In the genomic region with DNA sequence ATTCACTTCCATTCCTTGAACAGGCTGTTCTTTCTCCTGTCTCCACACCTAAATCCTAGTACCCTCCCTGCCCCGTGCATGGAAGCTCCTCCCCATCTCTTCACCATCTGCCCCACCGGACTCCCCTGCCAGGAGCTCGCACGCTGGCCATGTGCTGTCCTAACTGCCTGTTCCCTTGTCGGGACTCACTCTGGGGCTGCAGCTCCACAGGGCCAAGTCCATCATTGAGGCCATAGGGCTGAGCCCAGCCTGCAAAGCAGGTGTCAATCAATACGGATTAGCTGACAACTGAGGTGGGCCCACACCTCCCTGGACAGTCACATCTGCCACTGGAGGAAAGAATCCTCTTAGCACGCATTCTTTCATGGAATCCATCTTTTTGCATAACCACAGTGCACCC, we compare ENCODE assay signal across 36 cellular contexts. TPM values are rescaled to one million over a fixed set of nuclear protein-coding genes. Genes with fewer than 3 reads are reported as not detected.
"Had no signal": no experiment of that assay in that cellular context is flagged by ENCODE, and none has a peak within 500 bp of the region (broad histone marks: within the 10 kb centered on the region; RNA-seq: fewer than 3 reads in every experiment).

No MANE protein-coding gene starts in this region.

- H3K27me3 ChIP-seq: adrenal gland, breast epithelium, cardiac muscle cell, colonic mucosa, esophagus squamous epithelium, gastroesophageal sphincter, heart right ventricle had no signal

- H3K4me3 ChIP-seq: adrenal gland, breast epithelium, cardiac muscle cell, colonic mucosa, esophagus squamous epithelium, gastroesophageal sphincter, heart right ventricle had no signal

- H3K4me1 ChIP-seq: adrenal gland, breast epithelium, colonic mucosa had no signal

- DNase-seq: activated B cell treated with CpG ODN at 0.5 μM for 24 hours; activated CD4-positive, alpha-beta T cell treated with anti-CD3 and anti-CD28 coated beads for 48 hours; activated CD4-positive, alpha-beta T cell treated with anti-CD3 and anti-CD28 coated beads, Interleukin-2, amount 50 U/mL, for 1 hour; activated CD4-positive, alpha-beta T cell treated with anti-CD3 and anti-CD28 coated beads, Interleukin-2, amount 50 U/mL, for 48 hours; activated CD8-positive, alpha-beta memory T cell treated with anti-CD3 and anti-CD28 coated beads for 24 hours; activated CD8-positive, alpha-beta T cell treated with anti-CD3 and anti-CD28 coated beads for 36 hours; activated effector memory CD4-positive, alpha-beta T cell treated with anti-CD3 and anti-CD28 coated beads, Interleukin-2, amount 50 U/mL, for 16 hours; activated naive CD4-positive, alpha-beta T cell treated with anti-CD3 and anti-CD28 coated beads for 36 hours; activated naive CD8-positive, alpha-beta T cell treated with anti-CD3 and anti-CD28 coated beads for 36 hours; activated naive CD8-positive, alpha-beta T cell treated with anti-CD3 and anti-CD28 coated beads, Interleukin-2, amount 50 U/mL, for 24 hours; activated T-cell treated with anti-CD3 and anti-CD28 coated beads, Interleukin-2, amount 50 U/mL, for 48 hours; adrenal gland; amygdala; aorta; central memory CD4-positive, alpha-beta T cell; cerebellar nuclear complex; colonic mucosa; effector CD8-positive, alpha-beta T cell; esophagus squamous epithelium; foreskin melanocyte; heart right ventricle; T-helper 2 cell had no signal

- H3K36me3 ChIP-seq: breast epithelium, colonic mucosa had no signal

- ATAC-seq: activated CD4-positive, CD25-positive, alpha-beta regulatory T cell treated with anti-CD3 and anti-CD28 coated beads, Interleukin-2, amount 50 U/mL, for 24 hours; activated CD8-positive, alpha-beta T cell treated with anti-CD3 and anti-CD28 coated beads for 36 hours; activated naive CD8-positive, alpha-beta T cell treated with anti-CD3 and anti-CD28 coated beads, Interleukin-2, amount 50 U/mL, for 24 hours; gastroesophageal sphincter; heart right ventricle had no signal

- H3K4me3 Mint-ChIP-seq: activated B cell treated with CpG ODN at 0.5 μM for 24 hours; activated CD8-positive, alpha-beta T cell treated with anti-CD3 and anti-CD28 coated beads for 36 hours; activated naive CD4-positive, alpha-beta T cell treated with anti-CD3 and anti-CD28 coated beads for 36 hours; activated naive CD4-positive, alpha-beta T cell treated with anti-CD3 and anti-CD28 coated beads, Interleukin-2, amount 50 U/mL, for 24 hours; activated naive CD8-positive, alpha-beta T cell treated with anti-CD3 and anti-CD28 coated beads for 36 hours; activated naive CD8-positive, alpha-beta T cell treated with anti-CD3 and anti-CD28 coated beads, Interleukin-2, amount 50 U/mL, for 24 hours; activated T-helper 1 cell treated with anti-CD3 and anti-CD28 coated beads, Interleukin-12 subunit alpha, Interleukin-12 subunit beta, Interleukin-2, Interleukin-4 antibody, amounts not matched to agents 30 ng/mL and 10 ng/mL and 1 ng/mL, durations not matched to agents 14 hours and 24 hours and 36 hours; brain had no signal

- H3K36me3 Mint-ChIP-seq: activated naive CD4-positive, alpha-beta T cell treated with anti-CD3 and anti-CD28 coated beads, Interleukin-2, amount 50 U/mL, for 24 hours; activated naive CD8-positive, alpha-beta T cell treated with anti-CD3 and anti-CD28 coated beads for 36 hours had no signal

- H3K27ac Mint-ChIP-seq: activated B cell treated with CpG ODN at 0.5 μM for 24 hours; activated CD8-positive, alpha-beta T cell treated with anti-CD3 and anti-CD28 coated beads for 36 hours; activated naive CD4-positive, alpha-beta T cell treated with anti-CD3 and anti-CD28 coated beads for 36 hours; activated naive CD4-positive, alpha-beta T cell treated with anti-CD3 and anti-CD28 coated beads, Interleukin-2, amount 50 U/mL, for 24 hours; activated naive CD8-positive, alpha-beta T cell treated with anti-CD3 and anti-CD28 coated beads for 36 hours; activated naive CD8-positive, alpha-beta T cell treated with anti-CD3 and anti-CD28 coated beads, Interleukin-2, amount 50 U/mL, for 24 hours; activated T-helper 1 cell treated with anti-CD3 and anti-CD28 coated beads, Interleukin-12 subunit alpha, Interleukin-12 subunit beta, Interleukin-2, Interleukin-4 antibody, amounts not matched to agents 30 ng/mL and 10 ng/mL and 1 ng/mL, durations not matched to agents 14 hours and 24 hours and 36 hours; activated T-helper 2 cell treated with anti-CD3 and anti-CD28 coated beads, Interferon-gamma antibody, Interleukin-2, Interleukin-4, amounts not matched to agents 10 μg/mL and 5 μg/mL and 100 μg/mL, durations not matched to agents 14 hours and 24 hours and 36 hours had no signal

- H3K27me3 Mint-ChIP-seq: activated naive CD4-positive, alpha-beta T cell treated with anti-CD3 and anti-CD28 coated beads, Interleukin-2, amount 50 U/mL, for 24 hours had no signal

- H3K9me3 ChIP-seq: adrenal gland, breast epithelium, colonic mucosa, esophagus squamous epithelium, gastroesophageal sphincter had no signal

- H3K9me3 Mint-ChIP-seq: activated B cell treated with CpG ODN at 0.5 μM for 24 hours; activated CD8-positive, alpha-beta T cell treated with anti-CD3 and anti-CD28 coated beads for 36 hours; activated naive CD4-positive, alpha-beta T cell treated with anti-CD3 and anti-CD28 coated beads for 36 hours; activated naive CD4-positive, alpha-beta T cell treated with anti-CD3 and anti-CD28 coated beads, Interleukin-2, amount 50 U/mL, for 24 hours; activated naive CD8-positive, alpha-beta T cell treated with anti-CD3 and anti-CD28 coated beads for 36 hours; activated naive CD8-positive, alpha-beta T cell treated with anti-CD3 and anti-CD28 coated beads, Interleukin-2, amount 50 U/mL, for 24 hours; activated T-helper 1 cell treated with anti-CD3 and anti-CD28 coated beads, Interleukin-12 subunit alpha, Interleukin-12 subunit beta, Interleukin-2, Interleukin-4 antibody, amounts not matched to agents 30 ng/mL and 10 ng/mL and 1 ng/mL, durations not matched to agents 14 hours and 24 hours and 36 hours; activated T-helper 2 cell treated with anti-CD3 and anti-CD28 coated beads, Interferon-gamma antibody, Interleukin-2, Interleukin-4, amounts not matched to agents 10 μg/mL and 5 μg/mL and 100 μg/mL, durations not matched to agents 14 hours and 24 hours and 36 hours; brain had no signal

- H3K27ac ChIP-seq: adrenal gland, breast epithelium, cardiac muscle cell, colonic mucosa, epithelial cell of prostate, esophagus squamous epithelium, gastroesophageal sphincter, heart right ventricle, VCaP had no signal

RNA-seq across cellular contexts. Expression of a gene that starts 41.4 kb away (rescaled TPM):
- total RNA-seq: activated B cell treated with CpG ODN at 0.5 μM for 24 hours; activated CD8-positive, alpha-beta T cell treated with anti-CD3 and anti-CD28 coated beads for 36 hours; activated naive CD4-positive, alpha-beta T cell treated with anti-CD3 and anti-CD28 coated beads for 36 hours; activated naive CD8-positive, alpha-beta T cell treated with anti-CD3 and anti-CD28 coated beads for 36 hours; activated T-helper 1 cell treated with anti-CD3 and anti-CD28 coated beads, Interleukin-12 subunit alpha, Interleukin-12 subunit beta, Interleukin-2, Interleukin-4 antibody, amounts not matched to agents 30 ng/mL and 10 ng/mL and 1 ng/mL, durations not matched to agents 14 hours and 24 hours and 36 hours; activated T-helper 2 cell treated with anti-CD3 and anti-CD28 coated beads, Interferon-gamma antibody, Interleukin-2, Interleukin-4, amounts not matched to agents 10 μg/mL and 5 μg/mL and 100 μg/mL, durations not matched to agents 14 hours and 24 hours and 36 hours; cardiac muscle cell; dermis microvascular lymphatic vessel endothelial cell; endothelial cell of umbilical vein; fibroblast of villous mesenchyme; T-helper 1 cell treated with Interleukin-12 subunit alpha and Interleukin-12 subunit beta and Interleukin-4 antibody, amounts not matched to agents 30 ng/mL and 1 ng/mL, for 36 hours had no signal

RNA-seq across cellular contexts. Expression of a gene that starts 57.8 kb away (rescaled TPM):
- total RNA-seq: activated B cell treated with CpG ODN at 0.5 μM for 24 hours; activated CD8-positive, alpha-beta T cell treated with anti-CD3 and anti-CD28 coated beads for 36 hours; activated naive CD4-positive, alpha-beta T cell treated with anti-CD3 and anti-CD28 coated beads for 36 hours; activated naive CD8-positive, alpha-beta T cell treated with anti-CD3 and anti-CD28 coated beads for 36 hours; activated T-helper 1 cell treated with anti-CD3 and anti-CD28 coated beads, Interleukin-12 subunit alpha, Interleukin-12 subunit beta, Interleukin-2, Interleukin-4 antibody, amounts not matched to agents 30 ng/mL and 10 ng/mL and 1 ng/mL, durations not matched to agents 14 hours and 24 hours and 36 hours; activated T-helper 2 cell treated with anti-CD3 and anti-CD28 coated beads, Interferon-gamma antibody, Interleukin-2, Interleukin-4, amounts not matched to agents 10 μg/mL and 5 μg/mL and 100 μg/mL, durations not matched to agents 14 hours and 24 hours and 36 hours; T-helper 1 cell treated with Interleukin-12 subunit alpha and Interleukin-12 subunit beta and Interleukin-4 antibody, amounts not matched to agents 30 ng/mL and 1 ng/mL, for 36 hours had no signal
